1 cellular context compared by ENCODE assay signal in the genomic region with DNA sequence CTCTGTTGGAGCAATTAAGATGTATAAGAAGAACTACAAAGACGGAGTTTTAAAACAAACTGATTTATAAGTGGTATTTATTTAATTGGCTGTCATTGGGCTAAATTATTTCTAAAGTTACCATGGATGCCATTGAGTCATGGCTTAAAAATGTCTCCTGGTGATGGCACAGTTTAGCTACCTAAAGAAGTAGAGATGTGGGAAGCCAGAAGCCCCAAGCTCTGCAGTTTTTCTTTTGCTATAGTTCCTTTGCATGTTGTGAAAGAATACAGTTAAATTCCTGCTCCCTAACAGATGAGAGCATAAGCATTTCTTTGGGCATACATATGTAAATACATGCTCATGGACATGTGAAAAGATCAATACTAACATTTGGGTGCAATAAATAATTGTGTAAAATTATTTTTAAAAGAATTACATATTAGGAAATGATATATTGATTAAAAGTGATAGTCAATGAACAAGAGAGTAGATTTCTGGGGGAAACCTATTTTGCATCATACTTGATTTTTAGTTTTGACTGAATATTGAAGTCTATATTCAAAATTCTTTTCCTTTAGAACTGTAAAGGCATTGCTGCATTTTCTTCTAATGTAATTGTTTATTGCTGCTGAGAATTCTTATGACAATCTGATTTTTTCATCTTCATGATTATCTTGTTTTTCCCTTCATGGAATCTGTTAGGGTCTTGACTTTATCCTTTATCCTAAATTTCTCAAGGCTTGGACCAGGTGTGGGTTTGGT.
TF ChIP-seq lines count a peak whose summit lies in the region.

No MANE protein-coding gene starts in this region.

TF ChIP-seq in GM12878, 131 proteins besides CTCF, POLR2A, EP300 and RAD21:
- TF ChIP-seq, protein P1, sequence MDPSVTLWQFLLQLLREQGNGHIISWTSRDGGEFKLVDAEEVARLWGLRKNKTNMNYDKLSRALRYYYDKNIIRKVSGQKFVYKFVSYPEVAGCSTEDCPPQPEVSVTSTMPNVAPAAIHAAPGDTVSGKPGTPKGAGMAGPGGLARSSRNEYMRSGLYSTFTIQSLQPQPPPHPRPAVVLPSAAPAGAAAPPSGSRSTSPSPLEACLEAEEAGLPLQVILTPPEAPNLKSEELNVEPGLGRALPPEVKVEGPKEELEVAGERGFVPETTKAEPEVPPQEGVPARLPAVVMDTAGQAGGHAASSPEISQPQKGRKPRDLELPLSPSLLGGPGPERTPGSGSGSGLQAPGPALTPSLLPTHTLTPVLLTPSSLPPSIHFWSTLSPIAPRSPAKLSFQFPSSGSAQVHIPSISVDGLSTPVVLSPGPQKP (IDR thresholded peaks at IDR 0.05; ENCODE audit: low read depth, low read length): no peak
- TF ChIP-seq CBFB (IDR thresholded peaks at IDR 0.05; ENCODE audit: low read depth) (no peak), MEF2B (IDR thresholded peaks at IDR 0.05; ENCODE audit: partially characterized antibody, poor library complexity, severe bottlenecking) (no peak), RBBP5 (conservative IDR thresholded peaks at IDR 0.05) (no peak), NR2C1 (IDR thresholded peaks at IDR 0.05) (no peak)
- TF ChIP-seq, protein P2, sequence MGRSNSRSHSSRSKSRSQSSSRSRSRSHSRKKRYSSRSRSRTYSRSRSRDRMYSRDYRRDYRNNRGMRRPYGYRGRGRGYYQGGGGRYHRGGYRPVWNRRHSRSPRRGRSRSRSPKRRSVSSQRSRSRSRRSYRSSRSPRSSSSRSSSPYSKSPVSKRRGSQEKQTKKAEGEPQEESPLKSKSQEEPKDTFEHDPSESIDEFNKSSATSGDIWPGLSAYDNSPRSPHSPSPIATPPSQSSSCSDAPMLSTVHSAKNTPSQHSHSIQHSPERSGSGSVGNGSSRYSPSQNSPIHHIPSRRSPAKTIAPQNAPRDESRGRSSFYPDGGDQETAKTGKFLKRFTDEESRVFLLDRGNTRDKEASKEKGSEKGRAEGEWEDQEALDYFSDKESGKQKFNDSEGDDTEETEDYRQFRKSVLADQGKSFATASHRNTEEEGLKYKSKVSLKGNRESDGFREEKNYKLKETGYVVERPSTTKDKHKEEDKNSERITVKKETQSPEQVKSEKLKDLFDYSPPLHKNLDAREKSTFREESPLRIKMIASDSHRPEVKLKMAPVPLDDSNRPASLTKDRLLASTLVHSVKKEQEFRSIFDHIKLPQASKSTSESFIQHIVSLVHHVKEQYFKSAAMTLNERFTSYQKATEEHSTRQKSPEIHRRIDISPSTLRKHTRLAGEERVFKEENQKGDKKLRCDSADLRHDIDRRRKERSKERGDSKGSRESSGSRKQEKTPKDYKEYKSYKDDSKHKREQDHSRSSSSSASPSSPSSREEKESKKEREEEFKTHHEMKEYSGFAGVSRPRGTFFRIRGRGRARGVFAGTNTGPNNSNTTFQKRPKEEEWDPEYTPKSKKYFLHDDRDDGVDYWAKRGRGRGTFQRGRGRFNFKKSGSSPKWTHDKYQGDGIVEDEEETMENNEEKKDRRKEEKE (IDR thresholded peaks at IDR 0.05): no peak
